8 cellular contexts compared by ENCODE assay signal in the genomic region with DNA sequence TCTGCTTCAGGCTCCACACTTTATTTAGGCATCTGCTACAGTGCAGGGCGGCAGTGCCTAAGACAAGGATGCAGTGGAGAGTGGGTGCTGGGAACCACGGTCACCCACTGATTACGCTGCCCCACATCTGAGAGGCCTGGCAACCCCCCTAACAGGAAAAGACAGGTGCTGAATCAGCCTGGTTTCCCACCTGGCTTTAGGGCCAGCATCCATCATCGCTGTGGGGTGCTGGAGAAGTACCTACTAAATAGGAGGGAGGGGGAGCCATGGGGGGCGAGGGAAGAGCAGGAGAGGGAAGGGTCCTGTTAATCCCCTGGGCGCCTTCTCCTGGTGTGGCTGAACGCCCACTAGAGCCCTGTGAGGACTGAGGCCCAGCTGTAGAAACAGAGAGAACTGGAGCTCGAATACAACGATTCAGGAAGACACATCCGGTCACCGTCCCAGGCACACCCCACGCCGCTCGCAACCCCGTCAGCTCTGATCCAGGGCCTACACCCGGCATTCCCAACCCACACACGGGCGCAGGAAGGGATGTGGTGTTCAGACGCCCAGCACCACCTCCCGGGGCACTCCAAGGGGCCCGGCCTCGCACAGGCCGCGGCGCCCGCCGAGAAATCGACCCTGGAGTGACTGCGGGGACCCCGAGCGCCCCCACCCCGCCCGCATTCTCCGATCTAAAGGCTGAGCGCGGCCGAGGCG. TPM values are rescaled to one million over a fixed set of nuclear protein-coding genes. Genes with fewer than 3 reads are reported as not detected.
DNase-seq lines count a peak whose midpoint lies in the region; ATAC-seq, FAIRE-seq and TF ChIP-seq lines count a peak whose summit lies in the region.

No MANE protein-coding gene starts in this region.

- no TSS peak for BruUV-seq in HepG2 (replicated peaks; lab: Mats Ljungman, UMichigan)

- peak overlapping the region; percentile 88 for H3K4me2 ChIP-seq in HepG2 (ENCODE audit: low read depth, low read length)

- H3K27ac ChIP-seq in HUES64 (ENCODE audit: low read depth, low read length) (peak overlapping the region; percentile 74), HepG2 (ENCODE audit: extremely low read length, insufficient read depth, low read length) (peak overlapping the region; percentile 86)

- H3K36me3 ChIP-seq in HUES64 (ENCODE audit: insufficient read depth, low read length) = peaks cover 37% of the 10 kb centered on the region
- H3K36me3 ChIP-seq in HepG2 (replicated peaks in 1 of 2; ENCODE audit: control insufficient read depth in 1 of 2, insufficient read depth in 2 of 2, low read length in 2 of 2) = peaks cover 5 to 27% of the 10 kb centered on the region in 2 experiments

- in situ Hi-C loops in HepG2 (cut with HindIII; ENCODE audit: extremely low pct_ligation_motif_present, low pct_unique_long_range_greater_than_20kb) = no loop called here

- H3K27me3 ChIP-seq in HUES64 (ENCODE audit: insufficient read depth, low read length) = peaks cover 11% of the 10 kb centered on the region; the same call in 1 of the 2 replicates
- H3K27me3 ChIP-seq in HepG2 (ENCODE audit: control insufficient read depth in 1 of 2, insufficient read depth in 2 of 2, low read length in 2 of 2) = no peaks in the 10 kb centered on the region

- H3K9ac ChIP-seq in HUES64 (ENCODE audit: low read depth, low read length) = peak overlapping the region; percentile 88
- peak overlapping the region; percentile 98 for H3K9ac ChIP-seq in HepG2 (ENCODE audit: insufficient read depth, low read depth, low read length)

- no peak overlapping the region for H2AFZ ChIP-seq in HepG2 (ENCODE audit: low read length)

- H4K20me1 ChIP-seq in HepG2 (ENCODE audit: insufficient read depth, low read length) = no peaks in the 10 kb centered on the region

- ATAC-seq in GM21529 (IDR thresholded peaks at IDR 0.05; ENCODE audit: unreplicated experiment) (peak; percentile 29), HepG2 (peak; percentile 58)

- H3K9me3 ChIP-seq in HUES64 (ENCODE audit: insufficient read depth, low read depth, low read length) (no peaks in the 10 kb centered on the region), HepG2 (ENCODE audit: low read length) (no peaks in the 10 kb centered on the region)

- FAIRE-seq in HepG2 (lab: Jason Lieb, UNC) = no peak

- DNase-seq in ELR (ENCODE audit: low read depth) (peak; percentile 75), T-helper 9 cell (peak; percentile 11), choroid plexus epithelial cell (ENCODE audit: low read depth) (peak; percentile 74), HepG2 (ENCODE audit: low spot score) (no peak), SKM-1 (lab: John Stamatoyannopoulos, UW; ENCODE audit: unreplicated experiment) (no peak)
- DNase-seq in stimulated activated CD4-positive, alpha-beta T cell treated with anti-CD3 and anti-CD28 coated beads, TNF-alpha, amount 100 ng/mL, for 24 hours (ENCODE audit: low read depth in 3 of 3) = peak; percentile 5 to 44 (median 20)

- TF ChIP-seq CTCF in choroid plexus epithelial cell (conservative IDR thresholded peaks at IDR 0.05; ENCODE audit: low read depth, low read length) (no peak), HepG2 (CRISPR knock-in tag; IDR thresholded peaks at IDR 0.05) (peak; percentile 13; the same call in 1 of the 2 replicates)

- H3K4me1 ChIP-seq in HUES64 (ENCODE audit: insufficient read depth, low read length) (peaks cover 25% of the 10 kb centered on the region), HepG2 (ENCODE audit: insufficient read depth, low read length) (peaks cover 74% of the 10 kb centered on the region)

- no peak for TF ChIP-seq RAD21 in HepG2 (CRISPR knock-in tag; IDR thresholded peaks at IDR 0.05)

- CTCF ChIA-PET in HepG2 (lab: Yijun Ruan, JAX; ENCODE audit: low intra/inter-chr PET ratio, low total read pairs) = interaction anchor here (1.1 kb wide), 1 partner anchor 9 kb away, joined by 3 read pairs; no protein-coding TSS in a partner anchor

- TF ChIP-seq POLR2A in HepG2 (IDR thresholded peaks at IDR 0.05; ENCODE audit: insufficient read depth in 1 of 2, low read depth in 2 of 2, low read length in 2 of 2) = 0 out of 4 replicates have a peak, but pooled peaks of 1 of the 2 experiments have one; percentile 28

- TF ChIP-seq EP300 in HepG2 (IDR thresholded peaks at IDR 0.05; ENCODE audit: low read depth in 2 of 2, low read length in 2 of 2) (no peak), HepG2 (CRISPR knock-in tag; IDR thresholded peaks at IDR 0.05; ENCODE audit: borderline replicate concordance) (no peak)

- WGBS in HUES64 = 9% methylated on average over 38 of the region's 38 CpGs
- 43% methylated on average over 8 of the region's 38 CpGs for WGBS in HepG2 (ENCODE audit: low lambda C conversion rate)

- POLR2A ChIA-PET in HepG2 (lab: Yijun Ruan, JAX) = interaction anchor here (0.6 to 2.1 kb wide), 7 partner anchors 9 to 39 kb away, joined by 3 to 34 read pairs (median 5); no protein-coding TSS in a partner anchor

- intact Hi-C loops in HepG2 (cut with micrococcal nuclease; ENCODE audit: unreplicated experiment) = loop anchor here (1.0 kb wide), 1 partner anchor 18 kb away; no protein-coding TSS in a partner anchor

- peaks cover 32% of the 10 kb centered on the region for H3K79me2 ChIP-seq in HepG2 (ENCODE audit: insufficient read depth, low read length)

- H3K4me3 ChIP-seq in HUES64 (ENCODE audit: low read length) (peak overlapping the region; percentile 59), choroid plexus epithelial cell (ENCODE audit: low read depth, low read length) (peak overlapping the region; percentile 76), HepG2 (replicated peaks in 1 of 3; ENCODE audit: insufficient read depth in 1 of 3, low read depth in 2 of 3, low read length in 3 of 3) (peak overlapping the region; percentile 51 to 87 (median 76))

TF ChIP-seq in HepG2, 621 proteins besides CTCF, POLR2A, EP300 and RAD21 (continues in another document):
- TF ChIP-seq RFX3 (CRISPR knock-in tag; IDR thresholded peaks at IDR 0.05) = no peak
- TF ChIP-seq ZNF264 (CRISPR knock-in tag; IDR thresholded peaks at IDR 0.05) = no peak

RNA-seq across cellular contexts. Expression of a gene that starts 0.6 kb away (rescaled TPM):
- polyA plus RNA-seq in HUES64 (2013, experiment 1 of 2) = 53.9 TPM
- 52.9 TPM for polyA plus RNA-seq in HUES64 (2013, experiment 2 of 2)
- 67.2 and 85.1 TPM in 2 replicates for total RNA-seq in HepG2 (2016; rRNA removed; fragmentation: Illumina TruSeq; extraction: Trizol)
- total RNA-seq in HepG2 (2016; cell fraction: cytosol; rRNA removed; fragmentation: Illumina TruSeq; extraction: Trizol; ENCODE audit: low read depth) = 93.2 and 97.9 TPM in 2 replicates
- 65.6 and 88.0 TPM in 2 replicates for total RNA-seq in HepG2 (2016; cell fraction: insoluble cytoplasmic fraction; rRNA removed; fragmentation: Illumina TruSeq; extraction: Trizol)
- 145 and 146 TPM in 2 replicates for total RNA-seq in HepG2 (2016; cell fraction: membrane; rRNA removed; fragmentation: Illumina TruSeq; extraction: Trizol)
- total RNA-seq in HepG2 (2016; cell fraction: nucleus; rRNA removed; fragmentation: Illumina TruSeq; extraction: Trizol) = 60.7 and 77.4 TPM in 2 replicates
- 94.2 and 95.3 TPM in 2 replicates for polyA plus RNA-seq in HepG2 (2011; rRNA removed)
- 90.5 and 102 TPM in 2 replicates for polyA plus RNA-seq in HepG2 (2011; cell fraction: cytosol; rRNA removed)
- 153 and 172 TPM in 2 replicates for polyA plus RNA-seq in HepG2 (2011; cell fraction: nucleus; rRNA removed)
- 117 and 124 TPM in 2 replicates for polyA plus RNA-seq in HepG2 (2012)
- 108 and 123 TPM in 2 replicates for polyA plus RNA-seq in HepG2 (2016; cell fraction: cytosol; fragmentation: Illumina TruSeq; extraction: Trizol; ENCODE audit: low read depth)
- 93.0 and 99.9 TPM in 2 replicates for polyA plus RNA-seq in HepG2 (2016; cell fraction: insoluble cytoplasmic fraction; fragmentation: Illumina TruSeq; extraction: Trizol; ENCODE audit: low read depth)
- polyA plus RNA-seq in HepG2 (2016; cell fraction: membrane; fragmentation: Illumina TruSeq; extraction: Trizol; ENCODE audit: low read depth) = 161 and 166 TPM in 2 replicates
- polyA plus RNA-seq in HepG2 (2016; cell fraction: nucleus; fragmentation: Illumina TruSeq; extraction: Trizol; ENCODE audit: insufficient read depth, low read depth) = 128 and 143 TPM in 2 replicates
- polyA minus RNA-seq in HepG2 (2011; rRNA and poly(A)+ RNA removed; ENCODE audit: low replicate concordance) = 48.3 and 75.7 TPM in 2 replicates
- 40.4 and 40.8 TPM in 2 replicates for polyA minus RNA-seq in HepG2 (2011; cell fraction: cytosol; rRNA and poly(A)+ RNA removed)
- 85.5 and 94.6 TPM in 2 replicates for polyA minus RNA-seq in HepG2 (2011; cell fraction: nucleus; rRNA and poly(A)+ RNA removed)

Comparison
In these comparisons a context has a peak if more than half of its experiments do, and no peak if none do; other contexts are left out.
1. DNase-seq: peak in ELR (single experiment), T-helper 9 cell (single experiment), choroid plexus epithelial cell (single experiment) and stimulated activated CD4-positive, alpha-beta T cell treated with anti-CD3 and anti-CD28 coated beads, TNF-alpha, amount 100 ng/mL, for 24 hours (3 of 3); none in HepG2 (single experiment) and SKM-1 (single experiment).
2. Peak in every context shown above with its lines, with median percentiles within 50 percentile points of each other: H3K4me3 ChIP-seq.